Comparison of ENCODE assay signal across 8 cellular contexts in genomic region chr14:103847439-103847953, GRCh38. TPM values are rescaled to one million over a fixed set of nuclear protein-coding genes. Genes with fewer than 3 reads are reported as not detected.
A peak's percentile ranks its signal among the peaks of the same experiment; 100 is the strongest.
DNase-seq lines count a peak whose midpoint lies in the region; ATAC-seq and TF ChIP-seq lines count a peak whose summit lies in the region.

Gene PPP1R13B (minus strand): TSS chr14:103847575. CDS start chr14:103847307, 268 bp downstream.

- H3K27ac ChIP-seq in caudate nucleus (ENCODE audit: low read depth, low read length) (peak within 1 kb of the TSS; percentile 67), spleen (peak within 1 kb of the TSS; percentile 7 to 93 (median 81))

- TF ChIP-seq POLR2A in spleen (IDR thresholded peaks at IDR 0.05): peak in 1 of 3 donors; percentile 13

- WGBS in spleen, 5 donors: 0 to 1% (median 1%) methylated on average over 16 to 73 of the region's 73 CpGs

- ATAC-seq in GM18520 (IDR thresholded peaks at IDR 0.05; ENCODE audit: unreplicated experiment): peak; percentile 73
- peak; percentile 66 for ATAC-seq in HG03064 (IDR thresholded peaks at IDR 0.05; ENCODE audit: low read depth, unreplicated experiment)

- H3K27me3 ChIP-seq in spleen (replicated peaks in 1 of 7): peaks cover 0 to 24% (median 0%) of the 10 kb centered on the region in 7 donors

- DNase-seq in 8988T (peak; percentile 96), NCI-H2196 treated with DMSO at 0.1 percent for 48 hours (lab: John Stamatoyannopoulos, UW; ENCODE audit: unreplicated experiment) (peak; percentile 52), caudate nucleus (lab: John Stamatoyannopoulos, UW) (peak in 59 of 61 donors; percentile 46 to 94 (median 85)), iris pigment epithelial cell (ENCODE audit: low read depth) (peak; percentile 84), spleen (peak; percentile 97)
- peak; percentile 91 to 95 (median 92) for DNase-seq in activated CD4-positive, CD25-positive, alpha-beta regulatory T cell (lab: John Stamatoyannopoulos, UW)

- peak within 1 kb of the TSS; percentile 39 to 87 (median 70) for H3K4me3 ChIP-seq in spleen

- intact Hi-C loops in spleen (cut with DNase I; ENCODE audit: low total_unique reads): no loop called here

- peaks cover 0 to 10% (median 0%) of the 10 kb centered on the region in 6 donors for H3K36me3 ChIP-seq in spleen

- H3K4me1 ChIP-seq in spleen: peaks cover 8 to 46% (median 24%) of the 10 kb centered on the region in 6 donors

- no peak for TF ChIP-seq CTCF in spleen (IDR thresholded peaks at IDR 0.05 in 8 of 11, conservative IDR thresholded peaks at IDR 0.05 in 3 of 11)

- H3K9me3 ChIP-seq in spleen: no peaks in the 10 kb centered on the region

RNA-seq across cellular contexts. Expression of gene PPP1R13B, which starts in this region (rescaled TPM):
- total RNA-seq in spleen: 10 to 100 TPM; 23.4 to 95.3 (median 52.9) TPM
- polyA plus RNA-seq in spleen: 10 to 100 TPM in 2 of 3 donors, 1 to 10 TPM in 1; 5.7 to 27.0 (median 12.7) TPM

Comparison
In these comparisons a context has a peak if more than half of its experiments do, and no peak if none do; other contexts are left out.
1. Peak in every context shown above with its lines: DNase-seq, ATAC-seq, H3K4me3 ChIP-seq and H3K27ac ChIP-seq.